In genomic region chr11:72224587-72225410, GRCh38 we compare ENCODE assay signal across 8 cellular contexts. TPM values are rescaled to one million over a fixed set of nuclear protein-coding genes. Genes with fewer than 3 reads are reported as not detected.
DNase-seq lines count a peak whose midpoint lies in the region; ATAC-seq and TF ChIP-seq lines count a peak whose summit lies in the region.

Gene INPPL1 (plus strand): TSS chr11:72224767. CDS start chr11:72224985, 218 bp downstream.

- peak; percentile 58 for DNase-seq in activated CD4-positive, CD25-positive, alpha-beta regulatory T cell treated with anti-CD3 and anti-CD28 coated beads, Interleukin-2, amount 50 U/mL, for 72 hours
- peak in 12 of 34 experiments; percentile 18 to 41 (median 28) for DNase-seq in T-cell
- DNase-seq in central memory CD4-positive, alpha-beta T cell: peak; percentile 20
- no peak for DNase-seq in kidney epithelial cell (ENCODE audit: low read depth)
- peak; percentile 21 to 53 for DNase-seq in stimulated activated CD4-positive, alpha-beta T cell treated with anti-CD3 and anti-CD28 coated beads, Interleukin-1b, Interleukin-23, amount 100 ng/mL, for 4 hours (ENCODE audit: low read depth in 2 of 2)

- H3K27ac Mint-ChIP-seq in T-cell: peak within 1 kb of the TSS; percentile 92 to 94

- H3K27me3 Mint-ChIP-seq in T-cell: no peaks in the 10 kb centered on the region

- POLR2A ChIA-PET in T-cell (lab: Charles Lee): no interaction called here

- TF ChIP-seq CTCF in kidney epithelial cell (IDR thresholded peaks at IDR 0.05; ENCODE audit: insufficient read depth, low read length, poor library complexity, severe bottlenecking): no peak

- H3K4me1 Mint-ChIP-seq in T-cell: peaks cover 28 to 46% (median 32%) of the 10 kb centered on the region in 3 donors

- ATAC-seq in activated CD4-positive, CD25-positive, alpha-beta regulatory T cell treated with anti-CD3 and anti-CD28 coated beads, Interleukin-2, amount 50 U/mL, for 24 hours: no peak
- ATAC-seq in T-cell (replicated peaks in 1 of 4): peak in 3 of 4 experiments; percentile 2 to 12 (median 6)
- no peak for ATAC-seq in GM21737 (IDR thresholded peaks at IDR 0.05; ENCODE audit: unreplicated experiment)
- no peak for ATAC-seq in HG03280 (IDR thresholded peaks at IDR 0.05; ENCODE audit: unreplicated experiment)

- CTCF ChIA-PET in T-cell (lab: Charles Lee): interaction anchor here in 1 of 2 donors (0.7 to 1.0 kb wide), 2 partner anchors 16 to 772 kb away, joined by 3 to 11 read pairs; partner anchors contain the start of gene NADSYN1

- H3K36me3 Mint-ChIP-seq in T-cell: peaks cover 10% of the 10 kb centered on the region

- H3K4me3 ChIP-seq in kidney epithelial cell (ENCODE audit: low read depth, low read length): peak within 1 kb of the TSS; percentile 77

- no peaks in the 10 kb centered on the region for H3K9me3 Mint-ChIP-seq in T-cell

- peaks cover 4% of the 10 kb centered on the region for H3K36me3 ChIP-seq in kidney epithelial cell (ENCODE audit: control insufficient read depth, insufficient read depth, low read length)

- peak within 1 kb of the TSS; percentile 91 to 93 (median 93) for H3K4me3 Mint-ChIP-seq in T-cell

- H3K27me3 ChIP-seq in kidney epithelial cell (ENCODE audit: control insufficient read depth, insufficient read depth, low read length): no peaks in the 10 kb centered on the region

RNA-seq across cellular contexts. Expression of gene INPPL1, which starts in this region (rescaled TPM):
- total RNA-seq in T-cell (100 to 1,000 TPM; 112 to 162 (median 147) TPM), kidney epithelial cell (93.1 and 113 TPM in 2 replicates)

Comparison
In these comparisons a context has a peak if more than half of its experiments do, and no peak if none do; other contexts are left out.
1. ATAC-seq: peak in T-cell (3 of 4); none in activated CD4-positive, CD25-positive, alpha-beta regulatory T cell treated with anti-CD3 and anti-CD28 coated beads, Interleukin-2, amount 50 U/mL, for 24 hours (0 of 2), GM21737 (single experiment) and HG03280 (single experiment).